9 cellular contexts compared by ENCODE assay signal in the genomic region with DNA sequence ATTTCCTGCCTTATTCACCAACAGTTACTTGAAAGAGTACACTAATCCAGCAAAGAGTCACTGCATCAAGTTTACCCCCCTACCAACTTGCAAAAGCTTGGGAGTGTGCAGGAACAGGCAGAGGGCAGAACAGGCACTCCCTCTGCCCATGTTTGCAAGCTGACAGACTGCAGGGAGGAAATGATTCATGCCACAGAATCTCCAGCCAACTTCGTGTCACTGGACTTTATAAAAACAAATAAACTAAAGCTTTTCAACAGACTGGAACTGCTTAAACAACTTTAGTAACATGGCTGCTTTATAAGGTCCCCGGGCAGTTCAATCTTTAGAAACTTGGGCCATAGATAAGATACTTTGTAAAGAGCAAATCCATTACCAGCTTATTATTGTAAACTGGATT.
DNase-seq lines count a peak whose midpoint lies in the region; ATAC-seq and TF ChIP-seq lines count a peak whose summit lies in the region.
"Had no signal": no experiment of that assay in that cellular context is flagged by ENCODE, and none has a peak within 500 bp of the region (broad histone marks: within the 10 kb centered on the region; RNA-seq: fewer than 3 reads in every experiment).

No MANE protein-coding gene starts in this region.

- TF ChIP-seq CTCF in right lobe of liver (IDR thresholded peaks at IDR 0.05): peak in 3 of 4 donors; percentile 3 to 38 (median 17)

- WGBS in right lobe of liver (ENCODE audit: insufficient coverage, low coverage, low lambda C conversion rate, missing lambda C conversion rate): 4% methylated on average over 2 of the region's 2 CpGs

- no peaks in the 10 kb centered on the region for H3K9me3 ChIP-seq in right lobe of liver

- peak; percentile 85 for TF ChIP-seq POLR2A in right lobe of liver (IDR thresholded peaks at IDR 0.05)

- H3K4me3 ChIP-seq in right lobe of liver: no peak overlapping the region
- H3K4me3 ChIP-seq: SK-N-MC had no signal

- H3K36me3 ChIP-seq in right lobe of liver: no peaks in the 10 kb centered on the region

- H3K27ac ChIP-seq in right lobe of liver: peak overlapping the region in 2 of 3 donors; percentile 46 to 74
- H3K27ac ChIP-seq: SK-N-MC had no signal

- H3K4me1 ChIP-seq in right lobe of liver: peaks cover 0 to 47% (median 13%) of the 10 kb centered on the region in 4 donors

- intact Hi-C loops in right lobe of liver (cut with DNase I): loop anchor here in 1 of 2 donors (10.0 kb wide), 1 partner anchor 130 kb away; the partner anchor contains the start of gene THRB

- no peaks in the 10 kb centered on the region for H3K27me3 ChIP-seq in right lobe of liver

- peak; percentile 89 for DNase-seq in A172 (ENCODE audit: low spot score)
- peak; percentile 80 for DNase-seq in LoVo (ENCODE audit: low spot score)
- DNase-seq in cerebellar cortex (ENCODE audit: low spot score): peak; percentile 13
- DNase-seq in right lobe of liver: peak; percentile 47 to 87 (median 71)
- DNase-seq in HuH-7 (ENCODE audit: low spot score): no peak
- no peak for DNase-seq in COR-L47 (lab: John Stamatoyannopoulos, UW)
- DNase-seq in 8988T: no peak

- ATAC-seq in right lobe of liver (peak; percentile 90 to 95 (median 93)), GM18517 (IDR thresholded peaks at IDR 0.05; ENCODE audit: unreplicated experiment) (no peak)

Comparison
In these comparisons a context has a peak if more than half of its experiments do, and no peak if none do; other contexts are left out.
1. DNase-seq: peak in A172 (single experiment), LoVo (single experiment), cerebellar cortex (single experiment) and right lobe of liver (3 of 3); none in HuH-7 (single experiment), COR-L47 (single experiment) and 8988T (single experiment).